ENCODE assay signal across 33 cellular contexts in genomic region chr9:99387416-99387815, GRCh38.
"Had no signal": no experiment of that assay in that cellular context is flagged by ENCODE, and none has a peak within 500 bp of the region (broad histone marks: within the 10 kb centered on the region; RNA-seq: fewer than 3 reads in every experiment).

No MANE protein-coding gene starts in this region.

- H3K4me3 Mint-ChIP-seq: endodermal cell; immature natural killer cell; memory B cell; mesothelial cell of epicardium; naive B cell; natural killer cell treated with Interleukin-12 subunit alpha and Interleukin-12 subunit beta and Interleukin-15 and Interleukin-18, amount 100 ng/mL, for 72 hours; neural crest cell; stimulated activated naive CD8-positive, alpha-beta T cell treated with anti-CD3 and anti-CD28 coated beads, Interleukin-15, amount 100 ng/mL, for 72 hours had no signal

- H3K9me3 Mint-ChIP-seq: endodermal cell; immature natural killer cell; memory B cell; mesothelial cell of epicardium; naive B cell; natural killer cell treated with Interleukin-12 subunit alpha and Interleukin-12 subunit beta and Interleukin-15 and Interleukin-18, amount 100 ng/mL, for 72 hours; neural crest cell; stimulated activated naive CD8-positive, alpha-beta T cell treated with anti-CD3 and anti-CD28 coated beads, Interleukin-15, amount 100 ng/mL, for 72 hours had no signal

- H3K9ac ChIP-seq: parathyroid adenoma had no signal

- H3K79me2 ChIP-seq: parathyroid adenoma had no signal

- DNase-seq: colonic mucosa; dorsolateral prefrontal cortex; effector CD4-positive, alpha-beta T cell; endodermal cell; erythroblast; esophagus squamous epithelium; hypothalamus; immature natural killer cell; islet precursor cell; kidney glomerular epithelial cell; left colon; left ventricle myocardium superior; lower lobe of right lung; mucosa of descending colon; naive B cell; right lobe of liver; small intestine; stimulated activated CD4-positive, alpha-beta T cell treated with anti-CD3 and anti-CD28 coated beads, Interleukin-15, amount 100 ng/mL, for 24 hours; stimulated activated CD4-positive, alpha-beta T cell treated with anti-CD3 and anti-CD28 coated beads, Interleukin-4, amount 100 ng/mL, for 1 hour; stimulated activated CD8-positive, alpha-beta memory T cell treated with anti-CD3 and anti-CD28 coated beads, Interleukin-4, amount 100 ng/mL, for 48 hours; stimulated activated naive CD4-positive, alpha-beta T cell; stimulated activated naive CD8-positive, alpha-beta T cell treated with anti-CD3 and anti-CD28 coated beads, Interleukin-15, amount 100 ng/mL, for 72 hours; transverse colon; upper lobe of right lung; uterus had no signal

- H3K27ac ChIP-seq: colonic mucosa, dorsolateral prefrontal cortex, lower lobe of right lung, neutrophil, parathyroid adenoma, right lobe of liver, suprapubic skin, transverse colon, upper lobe of right lung, uterus had no signal

- H3K9me3 ChIP-seq: colonic mucosa, esophagus squamous epithelium, lower lobe of right lung, mucosa of descending colon, neutrophil, right lobe of liver, suprapubic skin, transverse colon, upper lobe of right lung, uterus had no signal

- H3K4me3 ChIP-seq: colonic mucosa, dorsolateral prefrontal cortex, esophagus squamous epithelium, lower lobe of right lung, mucosa of descending colon, right lobe of liver, suprapubic skin, transverse colon, upper lobe of right lung, uterus had no signal

- H3K27ac Mint-ChIP-seq: endodermal cell; immature natural killer cell; memory B cell; mesothelial cell of epicardium; natural killer cell treated with Interleukin-12 subunit alpha and Interleukin-12 subunit beta and Interleukin-15 and Interleukin-18, amount 100 ng/mL, for 72 hours; progenitor cell of endocrine pancreas; stimulated activated naive CD8-positive, alpha-beta T cell treated with anti-CD3 and anti-CD28 coated beads, Interleukin-15, amount 100 ng/mL, for 72 hours had no signal

- H3K4me1 ChIP-seq: colonic mucosa, lower lobe of right lung, parathyroid adenoma, right lobe of liver, transverse colon, upper lobe of right lung had no signal

- H3K36me3 Mint-ChIP-seq: immature natural killer cell; memory B cell; mesothelial cell of epicardium; naive B cell; natural killer cell treated with Interleukin-12 subunit alpha and Interleukin-12 subunit beta and Interleukin-15 and Interleukin-18, amount 100 ng/mL, for 72 hours had no signal

- H3K36me3 ChIP-seq: colonic mucosa, esophagus squamous epithelium, lower lobe of right lung, neutrophil, right lobe of liver, suprapubic skin, transverse colon, upper lobe of right lung, uterus had no signal

- H2AFZ ChIP-seq: parathyroid adenoma had no signal

- H3K27me3 ChIP-seq: colonic mucosa, dorsolateral prefrontal cortex, esophagus squamous epithelium, neutrophil, right lobe of liver, suprapubic skin, transverse colon, upper lobe of right lung, uterus had no signal

- ATAC-seq: left colon; left ventricle myocardium superior; lower lobe of right lung; mucosa of descending colon; natural killer cell treated with Interleukin-12 subunit alpha and Interleukin-12 subunit beta and Interleukin-15 and Interleukin-18, amount 100 ng/mL, for 72 hours; right lobe of liver; stimulated activated naive CD8-positive, alpha-beta T cell treated with anti-CD3 and anti-CD28 coated beads, Interleukin-15, amount 100 ng/mL, for 72 hours; upper lobe of right lung had no signal

- H3K27me3 Mint-ChIP-seq: progenitor cell of endocrine pancreas had no signal

- H3K4me1 Mint-ChIP-seq: immature natural killer cell; memory B cell; mesothelial cell of epicardium; naive B cell; neural crest cell; stimulated activated naive CD8-positive, alpha-beta T cell treated with anti-CD3 and anti-CD28 coated beads, Interleukin-15, amount 100 ng/mL, for 72 hours had no signal
